Comparison of ENCODE assay signal across 8 cellular contexts in the genomic region with DNA sequence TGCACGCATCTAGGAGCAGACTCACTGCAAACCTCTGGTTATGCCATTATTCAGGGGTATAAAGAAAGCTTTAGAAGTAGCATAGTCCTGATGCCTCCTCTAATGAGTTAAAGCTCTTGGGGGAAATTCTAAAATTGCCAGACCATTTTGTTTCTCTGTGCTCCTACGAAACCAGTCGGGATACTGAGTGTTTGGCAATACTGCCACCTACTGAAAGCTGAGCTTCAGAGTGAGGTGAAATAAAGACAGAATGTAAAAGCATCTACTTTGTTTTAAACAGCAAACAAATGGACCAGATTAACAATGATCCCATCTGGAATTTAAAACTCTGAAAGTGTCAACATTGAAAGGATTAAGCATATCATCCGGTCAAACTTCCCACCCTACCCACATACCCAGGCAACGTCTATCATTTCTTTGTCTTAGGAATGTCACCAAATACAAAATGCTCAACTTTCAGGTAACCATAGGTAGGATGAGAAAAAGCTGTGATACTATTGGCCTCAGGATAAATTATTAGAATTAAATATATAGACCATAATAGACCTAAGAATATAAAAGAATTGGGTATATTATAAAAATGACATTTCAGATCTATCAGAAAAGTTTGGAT.
A peak's percentile ranks its signal among the peaks of the same experiment; 100 is the strongest.
DNase-seq lines count a peak whose midpoint lies in the region; FAIRE-seq lines count a peak whose summit lies in the region.

No MANE protein-coding gene starts in this region.

- no peak overlapping the region for H2BK120ac ChIP-seq in neuronal stem cell (ENCODE audit: low read depth, low read length)

- H3K18ac ChIP-seq in neuronal stem cell (ENCODE audit: low read length): no peak overlapping the region

- peaks cover 0 to 1% of the 10 kb centered on the region in 2 donors for H3K4me1 ChIP-seq in neuronal stem cell (ENCODE audit: control insufficient read depth in 2 of 2, insufficient read depth in 1 of 2, low read depth in 1 of 2, low read length in 2 of 2)

- H3K4me2 ChIP-seq in neuronal stem cell (ENCODE audit: insufficient read depth, low read length, poor library complexity, severe bottlenecking): no peak overlapping the region

- H3K4me3 ChIP-seq in neuronal stem cell (ENCODE audit: low read length in 2 of 2): no peak overlapping the region

- H2BK5ac ChIP-seq in neuronal stem cell (ENCODE audit: low read length): no peak overlapping the region

- peak; percentile 90 for FAIRE-seq in A204.1 (lab: Jason Lieb, UNC)

- DNase-seq in GM04504 (ENCODE audit: low read depth) (peak; percentile 18), HT1080 (ENCODE audit: low read depth) (peak; percentile 39), RPMI7951 (ENCODE audit: low read depth) (peak; percentile 36), fibroblast of gingiva (ENCODE audit: low read depth) (peak; percentile 55), neuronal stem cell (ENCODE audit: low spot score) (peak; percentile 59), T1000 (lab: John Stamatoyannopoulos, UW) (no peak)
- no peak for DNase-seq in stimulated activated CD8-positive, alpha-beta memory T cell treated with anti-CD3 and anti-CD28 coated beads, Interleukin-4, amount 100 ng/mL, for 48 hours

- H2BK12ac ChIP-seq in neuronal stem cell (ENCODE audit: low read length): no peak overlapping the region

- H3K14ac ChIP-seq in neuronal stem cell (ENCODE audit: low read length): no peak overlapping the region

- no peak overlapping the region for H3K27ac ChIP-seq in neuronal stem cell (replicated peaks; ENCODE audit: low read length)

- no peaks in the 10 kb centered on the region for H3K27me3 ChIP-seq in neuronal stem cell (ENCODE audit: control insufficient read depth in 3 of 3, insufficient read depth in 3 of 3, low read depth in 1 of 3, low read length in 3 of 3)

- no peaks in the 10 kb centered on the region for H3K9me3 ChIP-seq in neuronal stem cell (replicated peaks in 1 of 2; ENCODE audit: control insufficient read depth in 2 of 2, insufficient read depth in 1 of 2, low read depth in 1 of 2, low read length in 2 of 2)

- no peak overlapping the region for H2BK15ac ChIP-seq in neuronal stem cell (ENCODE audit: low read length)

- no peak overlapping the region for H2AFZ ChIP-seq in neuronal stem cell (ENCODE audit: low read length)

- no peak overlapping the region for H3K4ac ChIP-seq in neuronal stem cell (ENCODE audit: low read length)

- no peaks in the 10 kb centered on the region for H3K36me3 ChIP-seq in neuronal stem cell (replicated peaks in 1 of 2; ENCODE audit: control insufficient read depth in 2 of 2, insufficient read depth in 2 of 2, low read length in 2 of 2)

- no peak overlapping the region for H3K23ac ChIP-seq in neuronal stem cell (ENCODE audit: low read depth, low read length, poor library complexity)

- no peak overlapping the region for H3K9ac ChIP-seq in neuronal stem cell (ENCODE audit: low read depth, low read length, poor library complexity)

- H4K91ac ChIP-seq in neuronal stem cell (ENCODE audit: low read depth, low read length, poor library complexity): no peak overlapping the region

- no peak overlapping the region for H4K8ac ChIP-seq in neuronal stem cell (ENCODE audit: low read depth, low read length)

- H2AK5ac ChIP-seq in neuronal stem cell (ENCODE audit: low read depth, low read length): no peak overlapping the region

- WGBS in neuronal stem cell (ENCODE audit: extremely low coverage in 2 of 2, insufficient read length in 2 of 2, insufficient replicate concordance in 1 of 2), 2 donors: no CpG with 5 or more reads among the region's 5 CpGs

- H3K79me1 ChIP-seq in neuronal stem cell (ENCODE audit: low read depth, low read length): no peaks in the 10 kb centered on the region

Comparison
In these comparisons a context has a peak if more than half of its experiments do, and no peak if none do; other contexts are left out.
1. DNase-seq: peak in GM04504 (single experiment), HT1080 (single experiment), RPMI7951 (single experiment), fibroblast of gingiva (single experiment) and neuronal stem cell (single experiment); none in stimulated activated CD8-positive, alpha-beta memory T cell treated with anti-CD3 and anti-CD28 coated beads, Interleukin-4, amount 100 ng/mL, for 48 hours (single experiment) and T1000 (single experiment).